1 cellular context compared by ENCODE assay signal in the genomic region with DNA sequence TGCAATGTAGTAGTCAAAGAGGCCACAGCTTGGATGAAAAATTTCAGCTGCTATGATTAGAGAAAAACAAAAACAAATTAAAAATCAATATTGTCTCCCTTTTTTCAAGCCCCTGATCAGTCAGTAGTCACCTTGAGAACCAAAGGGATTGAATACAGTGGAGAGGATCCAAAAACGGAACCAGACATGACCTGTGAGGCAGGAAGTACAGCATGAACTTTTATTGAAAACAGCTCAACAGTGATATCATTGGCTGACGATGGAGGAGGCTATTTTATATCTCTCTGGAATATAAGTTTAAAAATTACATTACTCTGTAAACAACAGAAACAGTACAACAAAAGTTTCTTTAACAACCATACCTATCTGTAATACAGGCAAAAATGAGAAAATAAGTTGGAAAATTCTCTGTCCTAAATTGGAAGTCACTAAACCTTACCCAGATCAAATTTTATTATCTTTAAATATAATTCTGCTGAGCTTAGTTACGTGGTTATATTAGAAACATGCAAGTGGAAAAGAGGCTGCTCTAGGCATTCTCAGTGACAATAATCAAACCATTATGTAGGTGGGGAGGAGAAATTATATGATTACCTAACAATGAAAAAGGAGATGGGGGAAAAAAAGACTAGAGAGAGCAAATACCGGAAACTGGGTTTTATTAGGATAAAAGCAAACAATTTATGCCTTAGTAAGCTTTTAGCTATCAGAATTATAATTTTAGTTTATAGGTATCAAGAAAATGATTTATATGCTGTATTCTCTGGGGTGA.
TF ChIP-seq lines count a peak whose summit lies in the region.

No MANE protein-coding gene starts in this region.

TF ChIP-seq in SK-N-SH treated with all-trans-retinoic acid at 6 μM for 48 hours, 23 proteins besides CTCF, POLR2A, EP300 and RAD21 (continued from another document):
- TF ChIP-seq, protein P1, sequence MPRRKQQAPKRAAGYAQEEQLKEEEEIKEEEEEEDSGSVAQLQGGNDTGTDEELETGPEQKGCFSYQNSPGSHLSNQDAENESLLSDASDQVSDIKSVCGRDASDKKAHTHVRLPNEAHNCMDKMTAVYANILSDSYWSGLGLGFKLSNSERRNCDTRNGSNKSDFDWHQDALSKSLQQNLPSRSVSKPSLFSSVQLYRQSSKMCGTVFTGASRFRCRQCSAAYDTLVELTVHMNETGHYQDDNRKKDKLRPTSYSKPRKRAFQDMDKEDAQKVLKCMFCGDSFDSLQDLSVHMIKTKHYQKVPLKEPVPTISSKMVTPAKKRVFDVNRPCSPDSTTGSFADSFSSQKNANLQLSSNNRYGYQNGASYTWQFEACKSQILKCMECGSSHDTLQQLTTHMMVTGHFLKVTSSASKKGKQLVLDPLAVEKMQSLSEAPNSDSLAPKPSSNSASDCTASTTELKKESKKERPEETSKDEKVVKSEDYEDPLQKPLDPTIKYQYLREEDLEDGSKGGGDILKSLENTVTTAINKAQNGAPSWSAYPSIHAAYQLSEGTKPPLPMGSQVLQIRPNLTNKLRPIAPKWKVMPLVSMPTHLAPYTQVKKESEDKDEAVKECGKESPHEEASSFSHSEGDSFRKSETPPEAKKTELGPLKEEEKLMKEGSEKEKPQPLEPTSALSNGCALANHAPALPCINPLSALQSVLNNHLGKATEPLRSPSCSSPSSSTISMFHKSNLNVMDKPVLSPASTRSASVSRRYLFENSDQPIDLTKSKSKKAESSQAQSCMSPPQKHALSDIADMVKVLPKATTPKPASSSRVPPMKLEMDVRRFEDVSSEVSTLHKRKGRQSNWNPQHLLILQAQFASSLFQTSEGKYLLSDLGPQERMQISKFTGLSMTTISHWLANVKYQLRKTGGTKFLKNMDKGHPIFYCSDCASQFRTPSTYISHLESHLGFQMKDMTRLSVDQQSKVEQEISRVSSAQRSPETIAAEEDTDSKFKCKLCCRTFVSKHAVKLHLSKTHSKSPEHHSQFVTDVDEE (CRISPR knock-in tag; IDR thresholded peaks at IDR 0.05), result no peak
- TF ChIP-seq, protein P2, sequence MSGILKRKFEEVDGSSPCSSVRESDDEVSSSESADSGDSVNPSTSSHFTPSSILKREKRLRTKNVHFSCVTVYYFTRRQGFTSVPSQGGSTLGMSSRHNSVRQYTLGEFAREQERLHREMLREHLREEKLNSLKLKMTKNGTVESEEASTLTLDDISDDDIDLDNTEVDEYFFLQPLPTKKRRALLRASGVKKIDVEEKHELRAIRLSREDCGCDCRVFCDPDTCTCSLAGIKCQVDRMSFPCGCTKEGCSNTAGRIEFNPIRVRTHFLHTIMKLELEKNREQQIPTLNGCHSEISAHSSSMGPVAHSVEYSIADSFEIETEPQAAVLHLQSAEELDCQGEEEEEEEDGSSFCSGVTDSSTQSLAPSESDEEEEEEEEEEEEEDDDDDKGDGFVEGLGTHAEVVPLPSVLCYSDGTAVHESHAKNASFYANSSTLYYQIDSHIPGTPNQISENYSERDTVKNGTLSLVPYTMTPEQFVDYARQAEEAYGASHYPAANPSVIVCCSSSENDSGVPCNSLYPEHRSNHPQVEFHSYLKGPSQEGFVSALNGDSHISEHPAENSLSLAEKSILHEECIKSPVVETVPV (CRISPR knock-in tag; IDR thresholded peaks at IDR 0.05), result no peak
- no peak for TF ChIP-seq ARNTL (CRISPR knock-in tag; IDR thresholded peaks at IDR 0.05; ENCODE audit: borderline replicate concordance, low read depth)
- TF ChIP-seq ZFP30 (CRISPR knock-in tag; IDR thresholded peaks at IDR 0.05), result no peak
- no peak for TF ChIP-seq OSR1 (CRISPR knock-in tag; IDR thresholded peaks at IDR 0.05)
